Comparison of ENCODE assay signal across 1 cellular context in the genomic region with DNA sequence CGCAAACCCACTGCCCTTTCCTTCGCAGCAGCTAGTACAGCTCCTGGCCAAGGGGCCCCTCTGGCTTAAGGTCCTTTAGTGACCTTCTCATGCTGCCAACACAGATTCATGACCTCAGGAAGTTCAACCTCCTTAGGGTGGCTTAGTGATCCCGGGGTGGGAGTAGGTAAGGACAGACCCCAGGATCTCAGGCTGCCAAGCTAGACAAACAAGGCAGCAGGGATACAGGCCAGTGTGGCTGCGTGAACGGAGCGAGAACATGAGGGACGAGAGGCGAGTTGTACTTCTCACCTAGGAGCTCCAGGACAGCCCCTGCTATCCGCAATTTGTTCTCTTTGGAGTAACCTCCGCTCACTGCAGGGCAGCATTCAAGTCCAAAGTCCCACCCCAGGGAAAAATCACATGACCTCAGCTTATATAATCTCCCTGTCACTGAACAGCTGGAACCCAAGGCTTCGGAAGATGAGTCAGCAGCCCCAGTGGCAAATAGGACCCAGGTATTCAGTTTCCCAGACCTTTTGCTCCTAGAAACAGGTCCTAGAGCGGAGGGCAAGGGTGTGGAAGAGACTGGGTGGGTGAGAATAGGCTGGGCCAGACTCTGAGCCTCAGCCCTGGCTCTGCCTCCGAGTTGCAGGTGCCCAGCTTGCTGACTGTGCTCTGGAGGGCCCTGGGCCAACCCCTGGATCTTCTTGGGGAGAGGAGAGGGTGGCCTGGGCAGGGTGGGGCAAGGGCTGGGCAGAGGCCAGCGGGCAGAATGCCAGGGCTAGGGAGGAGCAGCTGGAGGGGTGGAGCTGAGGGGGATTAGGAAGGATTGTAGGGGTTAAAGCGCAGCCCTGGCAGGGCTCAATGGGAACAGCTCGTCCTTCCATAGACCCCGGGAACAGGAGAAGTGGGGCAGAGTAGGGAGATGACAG.
TF ChIP-seq lines count a peak whose summit lies in the region.

No MANE protein-coding gene starts in this region.

TF ChIP-seq in HEK293, 187 proteins besides CTCF, POLR2A, EP300 and RAD21 (continues in another document):
- TF ChIP-seq, protein P1, sequence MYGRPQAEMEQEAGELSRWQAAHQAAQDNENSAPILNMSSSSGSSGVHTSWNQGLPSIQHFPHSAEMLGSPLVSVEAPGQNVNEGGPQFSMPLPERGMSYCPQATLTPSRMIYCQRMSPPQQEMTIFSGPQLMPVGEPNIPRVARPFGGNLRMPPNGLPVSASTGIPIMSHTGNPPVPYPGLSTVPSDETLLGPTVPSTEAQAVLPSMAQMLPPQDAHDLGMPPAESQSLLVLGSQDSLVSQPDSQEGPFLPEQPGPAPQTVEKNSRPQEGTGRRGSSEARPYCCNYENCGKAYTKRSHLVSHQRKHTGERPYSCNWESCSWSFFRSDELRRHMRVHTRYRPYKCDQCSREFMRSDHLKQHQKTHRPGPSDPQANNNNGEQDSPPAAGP (tag by site-specific recombination; IDR thresholded peaks at IDR 0.05): peak; percentile 49; the same call in 1 of the 2 replicates
- TF ChIP-seq GLI4 (tag by site-specific recombination; IDR thresholded peaks at IDR 0.05) (no peak), ZBTB8A (tag by site-specific recombination; IDR thresholded peaks at IDR 0.05) (0 out of 2 replicates have a peak, but pooled peaks have one; percentile 18), ZNF76 (tag by site-specific recombination; IDR thresholded peaks at IDR 0.05; ENCODE audit: borderline replicate concordance, low read depth) (no peak), ZBTB20 (tag by site-specific recombination; IDR thresholded peaks at IDR 0.05) (0 out of 2 replicates have a peak, but pooled peaks have one; percentile 23), ZSCAN30 (tag by site-specific recombination; IDR thresholded peaks at IDR 0.05) (no peak), SP2 (tag by site-specific recombination; IDR thresholded peaks at IDR 0.05) (no peak), ZNF24 (tag by site-specific recombination; IDR thresholded peaks at IDR 0.05) (no peak), FEZF1 (tag by site-specific recombination; IDR thresholded peaks at IDR 0.05) (no peak), TRIM28 (IDR thresholded peaks at IDR 0.05; ENCODE audit: borderline replicate concordance, low read length) (no peak), GLIS1 (tag by site-specific recombination; IDR thresholded peaks at IDR 0.05) (no peak), RBAK (tag by site-specific recombination; IDR thresholded peaks at IDR 0.05) (no peak), SP7 (tag by site-specific recombination; IDR thresholded peaks at IDR 0.05) (0 out of 2 replicates have a peak, but pooled peaks have one; percentile 9), KLF1 (tag by site-specific recombination; IDR thresholded peaks at IDR 0.05) (peak; percentile 95), ZNF354C (tag by site-specific recombination; IDR thresholded peaks at IDR 0.05; ENCODE audit: borderline replicate concordance, low read depth) (no peak), ZNF133 (tag by site-specific recombination; IDR thresholded peaks at IDR 0.05) (no peak), ZNF555 (tag by site-specific recombination; conservative IDR thresholded peaks at IDR 0.05) (no peak), MZF1 (tag by site-specific recombination; IDR thresholded peaks at IDR 0.05; ENCODE audit: borderline replicate concordance) (no peak), SETDB1 (IDR thresholded peaks at IDR 0.05; ENCODE audit: insufficient read length, low read length) (no peak), ZNF777 (tag by site-specific recombination; IDR thresholded peaks at IDR 0.05; ENCODE audit: borderline replicate concordance) (no peak), KLF16 (tag by site-specific recombination; IDR thresholded peaks at IDR 0.05) (no peak), ZNF629 (tag by site-specific recombination; IDR thresholded peaks at IDR 0.05) (0 out of 2 replicates have a peak, but pooled peaks have one; percentile 13), ZNF670 (tag by site-specific recombination; IDR thresholded peaks at IDR 0.05; ENCODE audit: low read depth) (no peak), ZNF600 (tag by site-specific recombination; IDR thresholded peaks at IDR 0.05) (peak; percentile 66), ZNF785 (tag by site-specific recombination; IDR thresholded peaks at IDR 0.05) (no peak), ZIC2 (tag by site-specific recombination; IDR thresholded peaks at IDR 0.05) (peak; percentile 57)
- TF ChIP-seq, protein P2, sequence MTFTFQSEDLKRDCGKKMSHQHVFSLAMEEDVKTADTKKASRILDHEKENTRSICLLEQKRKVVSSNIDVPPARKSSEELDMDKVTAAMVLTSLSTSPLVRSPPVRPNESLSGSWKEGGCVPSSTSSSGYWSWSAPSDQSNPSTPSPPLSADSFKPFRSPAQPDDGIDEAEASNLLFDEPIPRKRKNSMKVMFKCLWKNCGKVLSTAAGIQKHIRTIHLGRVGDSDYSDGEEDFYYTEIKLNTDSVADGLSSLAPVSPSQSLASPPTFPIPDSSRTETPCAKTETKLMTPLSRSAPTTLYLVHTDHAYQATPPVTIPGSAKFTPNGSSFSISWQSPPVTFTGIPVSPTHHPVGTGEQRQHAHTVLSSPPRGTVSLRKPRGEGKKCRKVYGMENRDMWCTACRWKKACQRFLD (tag by site-specific recombination; IDR thresholded peaks at IDR 0.05): no peak
- TF ChIP-seq, protein P3, sequence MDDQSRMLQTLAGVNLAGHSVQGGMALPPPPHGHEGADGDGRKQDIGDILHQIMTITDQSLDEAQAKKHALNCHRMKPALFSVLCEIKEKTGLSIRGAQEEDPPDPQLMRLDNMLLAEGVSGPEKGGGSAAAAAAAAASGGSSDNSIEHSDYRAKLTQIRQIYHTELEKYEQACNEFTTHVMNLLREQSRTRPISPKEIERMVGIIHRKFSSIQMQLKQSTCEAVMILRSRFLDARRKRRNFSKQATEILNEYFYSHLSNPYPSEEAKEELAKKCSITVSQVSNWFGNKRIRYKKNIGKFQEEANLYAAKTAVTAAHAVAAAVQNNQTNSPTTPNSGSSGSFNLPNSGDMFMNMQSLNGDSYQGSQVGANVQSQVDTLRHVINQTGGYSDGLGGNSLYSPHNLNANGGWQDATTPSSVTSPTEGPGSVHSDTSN (CRISPR knock-in tag; IDR thresholded peaks at IDR 0.05): no peak
- TF ChIP-seq, protein P4, sequence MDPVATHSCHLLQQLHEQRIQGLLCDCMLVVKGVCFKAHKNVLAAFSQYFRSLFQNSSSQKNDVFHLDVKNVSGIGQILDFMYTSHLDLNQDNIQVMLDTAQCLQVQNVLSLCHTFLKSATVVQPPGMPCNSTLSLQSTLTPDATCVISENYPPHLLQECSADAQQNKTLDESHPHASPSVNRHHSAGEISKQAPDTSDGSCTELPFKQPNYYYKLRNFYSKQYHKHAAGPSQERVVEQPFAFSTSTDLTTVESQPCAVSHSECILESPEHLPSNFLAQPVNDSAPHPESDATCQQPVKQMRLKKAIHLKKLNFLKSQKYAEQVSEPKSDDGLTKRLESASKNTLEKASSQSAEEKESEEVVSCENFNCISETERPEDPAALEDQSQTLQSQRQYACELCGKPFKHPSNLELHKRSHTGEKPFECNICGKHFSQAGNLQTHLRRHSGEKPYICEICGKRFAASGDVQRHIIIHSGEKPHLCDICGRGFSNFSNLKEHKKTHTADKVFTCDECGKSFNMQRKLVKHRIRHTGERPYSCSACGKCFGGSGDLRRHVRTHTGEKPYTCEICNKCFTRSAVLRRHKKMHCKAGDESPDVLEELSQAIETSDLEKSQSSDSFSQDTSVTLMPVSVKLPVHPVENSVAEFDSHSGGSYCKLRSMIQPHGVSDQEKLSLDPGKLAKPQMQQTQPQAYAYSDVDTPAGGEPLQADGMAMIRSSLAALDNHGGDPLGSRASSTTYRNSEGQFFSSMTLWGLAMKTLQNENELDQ (tag by site-specific recombination; IDR thresholded peaks at IDR 0.05; ENCODE audit: low read depth): no peak
- TF ChIP-seq, protein P5, sequence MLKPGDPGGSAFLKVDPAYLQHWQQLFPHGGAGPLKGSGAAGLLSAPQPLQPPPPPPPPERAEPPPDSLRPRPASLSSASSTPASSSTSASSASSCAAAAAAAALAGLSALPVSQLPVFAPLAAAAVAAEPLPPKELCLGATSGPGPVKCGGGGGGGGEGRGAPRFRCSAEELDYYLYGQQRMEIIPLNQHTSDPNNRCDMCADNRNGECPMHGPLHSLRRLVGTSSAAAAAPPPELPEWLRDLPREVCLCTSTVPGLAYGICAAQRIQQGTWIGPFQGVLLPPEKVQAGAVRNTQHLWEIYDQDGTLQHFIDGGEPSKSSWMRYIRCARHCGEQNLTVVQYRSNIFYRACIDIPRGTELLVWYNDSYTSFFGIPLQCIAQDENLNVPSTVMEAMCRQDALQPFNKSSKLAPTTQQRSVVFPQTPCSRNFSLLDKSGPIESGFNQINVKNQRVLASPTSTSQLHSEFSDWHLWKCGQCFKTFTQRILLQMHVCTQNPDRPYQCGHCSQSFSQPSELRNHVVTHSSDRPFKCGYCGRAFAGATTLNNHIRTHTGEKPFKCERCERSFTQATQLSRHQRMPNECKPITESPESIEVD (tag by site-specific recombination; IDR thresholded peaks at IDR 0.05): no peak
- TF ChIP-seq, protein P6, sequence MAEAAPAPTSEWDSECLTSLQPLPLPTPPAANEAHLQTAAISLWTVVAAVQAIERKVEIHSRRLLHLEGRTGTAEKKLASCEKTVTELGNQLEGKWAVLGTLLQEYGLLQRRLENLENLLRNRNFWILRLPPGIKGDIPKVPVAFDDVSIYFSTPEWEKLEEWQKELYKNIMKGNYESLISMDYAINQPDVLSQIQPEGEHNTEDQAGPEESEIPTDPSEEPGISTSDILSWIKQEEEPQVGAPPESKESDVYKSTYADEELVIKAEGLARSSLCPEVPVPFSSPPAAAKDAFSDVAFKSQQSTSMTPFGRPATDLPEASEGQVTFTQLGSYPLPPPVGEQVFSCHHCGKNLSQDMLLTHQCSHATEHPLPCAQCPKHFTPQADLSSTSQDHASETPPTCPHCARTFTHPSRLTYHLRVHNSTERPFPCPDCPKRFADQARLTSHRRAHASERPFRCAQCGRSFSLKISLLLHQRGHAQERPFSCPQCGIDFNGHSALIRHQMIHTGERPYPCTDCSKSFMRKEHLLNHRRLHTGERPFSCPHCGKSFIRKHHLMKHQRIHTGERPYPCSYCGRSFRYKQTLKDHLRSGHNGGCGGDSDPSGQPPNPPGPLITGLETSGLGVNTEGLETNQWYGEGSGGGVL (tag by site-specific recombination; IDR thresholded peaks at IDR 0.05): peak; percentile 30; the same call in 1 of the 2 replicates
- TF ChIP-seq, protein P7, sequence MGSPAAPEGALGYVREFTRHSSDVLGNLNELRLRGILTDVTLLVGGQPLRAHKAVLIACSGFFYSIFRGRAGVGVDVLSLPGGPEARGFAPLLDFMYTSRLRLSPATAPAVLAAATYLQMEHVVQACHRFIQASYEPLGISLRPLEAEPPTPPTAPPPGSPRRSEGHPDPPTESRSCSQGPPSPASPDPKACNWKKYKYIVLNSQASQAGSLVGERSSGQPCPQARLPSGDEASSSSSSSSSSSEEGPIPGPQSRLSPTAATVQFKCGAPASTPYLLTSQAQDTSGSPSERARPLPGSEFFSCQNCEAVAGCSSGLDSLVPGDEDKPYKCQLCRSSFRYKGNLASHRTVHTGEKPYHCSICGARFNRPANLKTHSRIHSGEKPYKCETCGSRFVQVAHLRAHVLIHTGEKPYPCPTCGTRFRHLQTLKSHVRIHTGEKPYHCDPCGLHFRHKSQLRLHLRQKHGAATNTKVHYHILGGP (tag by site-specific recombination; IDR thresholded peaks at IDR 0.05): no peak
- TF ChIP-seq, protein P8, sequence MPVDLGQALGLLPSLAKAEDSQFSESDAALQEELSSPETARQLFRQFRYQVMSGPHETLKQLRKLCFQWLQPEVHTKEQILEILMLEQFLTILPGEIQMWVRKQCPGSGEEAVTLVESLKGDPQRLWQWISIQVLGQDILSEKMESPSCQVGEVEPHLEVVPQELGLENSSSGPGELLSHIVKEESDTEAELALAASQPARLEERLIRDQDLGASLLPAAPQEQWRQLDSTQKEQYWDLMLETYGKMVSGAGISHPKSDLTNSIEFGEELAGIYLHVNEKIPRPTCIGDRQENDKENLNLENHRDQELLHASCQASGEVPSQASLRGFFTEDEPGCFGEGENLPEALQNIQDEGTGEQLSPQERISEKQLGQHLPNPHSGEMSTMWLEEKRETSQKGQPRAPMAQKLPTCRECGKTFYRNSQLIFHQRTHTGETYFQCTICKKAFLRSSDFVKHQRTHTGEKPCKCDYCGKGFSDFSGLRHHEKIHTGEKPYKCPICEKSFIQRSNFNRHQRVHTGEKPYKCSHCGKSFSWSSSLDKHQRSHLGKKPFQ (tag by site-specific recombination; IDR thresholded peaks at IDR 0.05): no peak
- TF ChIP-seq, protein P9, sequence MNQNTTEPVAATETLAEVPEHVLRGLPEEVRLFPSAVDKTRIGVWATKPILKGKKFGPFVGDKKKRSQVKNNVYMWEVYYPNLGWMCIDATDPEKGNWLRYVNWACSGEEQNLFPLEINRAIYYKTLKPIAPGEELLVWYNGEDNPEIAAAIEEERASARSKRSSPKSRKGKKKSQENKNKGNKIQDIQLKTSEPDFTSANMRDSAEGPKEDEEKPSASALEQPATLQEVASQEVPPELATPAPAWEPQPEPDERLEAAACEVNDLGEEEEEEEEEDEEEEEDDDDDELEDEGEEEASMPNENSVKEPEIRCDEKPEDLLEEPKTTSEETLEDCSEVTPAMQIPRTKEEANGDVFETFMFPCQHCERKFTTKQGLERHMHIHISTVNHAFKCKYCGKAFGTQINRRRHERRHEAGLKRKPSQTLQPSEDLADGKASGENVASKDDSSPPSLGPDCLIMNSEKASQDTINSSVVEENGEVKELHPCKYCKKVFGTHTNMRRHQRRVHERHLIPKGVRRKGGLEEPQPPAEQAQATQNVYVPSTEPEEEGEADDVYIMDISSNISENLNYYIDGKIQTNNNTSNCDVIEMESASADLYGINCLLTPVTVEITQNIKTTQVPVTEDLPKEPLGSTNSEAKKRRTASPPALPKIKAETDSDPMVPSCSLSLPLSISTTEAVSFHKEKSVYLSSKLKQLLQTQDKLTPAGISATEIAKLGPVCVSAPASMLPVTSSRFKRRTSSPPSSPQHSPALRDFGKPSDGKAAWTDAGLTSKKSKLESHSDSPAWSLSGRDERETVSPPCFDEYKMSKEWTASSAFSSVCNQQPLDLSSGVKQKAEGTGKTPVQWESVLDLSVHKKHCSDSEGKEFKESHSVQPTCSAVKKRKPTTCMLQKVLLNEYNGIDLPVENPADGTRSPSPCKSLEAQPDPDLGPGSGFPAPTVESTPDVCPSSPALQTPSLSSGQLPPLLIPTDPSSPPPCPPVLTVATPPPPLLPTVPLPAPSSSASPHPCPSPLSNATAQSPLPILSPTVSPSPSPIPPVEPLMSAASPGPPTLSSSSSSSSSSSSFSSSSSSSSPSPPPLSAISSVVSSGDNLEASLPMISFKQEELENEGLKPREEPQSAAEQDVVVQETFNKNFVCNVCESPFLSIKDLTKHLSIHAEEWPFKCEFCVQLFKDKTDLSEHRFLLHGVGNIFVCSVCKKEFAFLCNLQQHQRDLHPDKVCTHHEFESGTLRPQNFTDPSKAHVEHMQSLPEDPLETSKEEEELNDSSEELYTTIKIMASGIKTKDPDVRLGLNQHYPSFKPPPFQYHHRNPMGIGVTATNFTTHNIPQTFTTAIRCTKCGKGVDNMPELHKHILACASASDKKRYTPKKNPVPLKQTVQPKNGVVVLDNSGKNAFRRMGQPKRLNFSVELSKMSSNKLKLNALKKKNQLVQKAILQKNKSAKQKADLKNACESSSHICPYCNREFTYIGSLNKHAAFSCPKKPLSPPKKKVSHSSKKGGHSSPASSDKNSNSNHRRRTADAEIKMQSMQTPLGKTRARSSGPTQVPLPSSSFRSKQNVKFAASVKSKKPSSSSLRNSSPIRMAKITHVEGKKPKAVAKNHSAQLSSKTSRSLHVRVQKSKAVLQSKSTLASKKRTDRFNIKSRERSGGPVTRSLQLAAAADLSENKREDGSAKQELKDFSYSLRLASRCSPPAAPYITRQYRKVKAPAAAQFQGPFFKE (tag by site-specific recombination; IDR thresholded peaks at IDR 0.05; ENCODE audit: borderline replicate concordance): no peak
